ENCODE assay signal across 35 cellular contexts in genomic region chr3:81749285-81749684, GRCh38. TPM values are rescaled to one million over a fixed set of nuclear protein-coding genes. Genes with fewer than 3 reads are reported as not detected.
DNase-seq lines count a peak whose midpoint lies in the region; ATAC-seq, FAIRE-seq and TF ChIP-seq lines count a peak whose summit lies in the region.
"Had no signal": no experiment of that assay in that cellular context is flagged by ENCODE, and none has a peak within 500 bp of the region (broad histone marks: within the 10 kb centered on the region; RNA-seq: fewer than 3 reads in every experiment).

No MANE protein-coding gene starts in this region.

- peaks cover 2% of the 10 kb centered on the region; the same call in 1 of the 3 replicates for H3K9me3 Mint-ChIP-seq in GM23338
- peaks cover 4% of the 10 kb centered on the region for H3K9me3 Mint-ChIP-seq in osteocyte (ENCODE audit: unreplicated experiment)
- H3K9me3 Mint-ChIP-seq: activated CD4-positive, alpha-beta T cell treated with anti-CD3 and anti-CD28 coated beads, Interleukin-2, amount 10 ng/mL, durations not matched to agents 24 days and 14 days; activated naive CD8-positive, alpha-beta T cell treated with anti-CD3 and anti-CD28 coated beads for 36 hours; immature natural killer cell had no signal

- H3K36me3 Mint-ChIP-seq in GM23338 (ENCODE audit: low read depth) = peaks cover 6% of the 10 kb centered on the region; the same call in 2 of the 3 replicates
- H3K36me3 Mint-ChIP-seq in osteocyte (ENCODE audit: unreplicated experiment) = peaks cover 10% of the 10 kb centered on the region

- H3K4me1 ChIP-seq in GM23338 (ENCODE audit: insufficient read depth) = no peaks in the 10 kb centered on the region
- H3K4me1 ChIP-seq: parathyroid adenoma had no signal

- H3K27ac ChIP-seq in GM23338 (ENCODE audit: low read depth) = no peak overlapping the region
- H3K27ac ChIP-seq: ascending aorta, gastroesophageal sphincter, parathyroid adenoma, right atrium auricular region, spleen, upper lobe of right lung had no signal

- no peak overlapping the region for H3K4me3 Mint-ChIP-seq in GM23338
- H3K4me3 Mint-ChIP-seq in osteocyte (ENCODE audit: unreplicated experiment) = no peak overlapping the region
- H3K4me3 Mint-ChIP-seq: activated CD4-positive, alpha-beta T cell treated with anti-CD3 and anti-CD28 coated beads, Interleukin-2, amount 10 ng/mL, durations not matched to agents 24 days and 14 days; activated naive CD8-positive, alpha-beta T cell treated with anti-CD3 and anti-CD28 coated beads for 36 hours; CD14-positive monocyte; H9; immature natural killer cell; WTC11 had no signal

- no peaks in the 10 kb centered on the region for H3K9me2 ChIP-seq in GM23338 (ENCODE audit: insufficient read depth)

- H3F3A ChIP-seq in GM23338 (replicated peaks; ENCODE audit: low read depth) = no peaks in the 10 kb centered on the region

- H3K27ac Mint-ChIP-seq in GM23338 = no peak overlapping the region
- peak overlapping the region; percentile 10 for H3K27ac Mint-ChIP-seq in osteocyte (ENCODE audit: unreplicated experiment)
- H3K27ac Mint-ChIP-seq: activated CD4-positive, alpha-beta T cell treated with anti-CD3 and anti-CD28 coated beads, Interleukin-2, amount 10 ng/mL, durations not matched to agents 24 days and 14 days; activated naive CD8-positive, alpha-beta T cell treated with anti-CD3 and anti-CD28 coated beads for 36 hours; CD14-positive monocyte; immature natural killer cell; WTC11 had no signal

- no peak for TF ChIP-seq CTCF in GM23338 (conservative IDR thresholded peaks at IDR 0.05; ENCODE audit: low read depth in 2 of 2)
- no peak for TF ChIP-seq CTCF in osteocyte (IDR thresholded peaks at IDR 0.05)

- no peaks in the 10 kb centered on the region for H3K27me3 ChIP-seq in GM23338 (ENCODE audit: insufficient read depth)
- H3K27me3 ChIP-seq: ascending aorta, gastroesophageal sphincter, right atrium auricular region, spleen, upper lobe of right lung had no signal

- H3K4me3 ChIP-seq in GM23338 = no peak overlapping the region
- H3K4me3 ChIP-seq: ascending aorta, gastroesophageal sphincter, right atrium auricular region, spleen, upper lobe of right lung had no signal

- H2AFZ ChIP-seq in GM23338 = no peak overlapping the region
- H2AFZ ChIP-seq: parathyroid adenoma had no signal

- DNase-seq in GM23338 (ENCODE audit: low spot score) (peak; percentile 44), NCI-H226 (peak; percentile 77), fibroblast of peridontal ligament (ENCODE audit: extremely low read depth) (peak; percentile 29), osteocyte (ENCODE audit: extremely low spot score, unreplicated experiment) (no peak), urothelium cell line (ENCODE audit: low spot score) (no peak), foreskin melanocyte (no peak)
- DNase-seq: activated CD4-positive, alpha-beta T cell treated with anti-CD3 and anti-CD28 coated beads, Interleukin-2, amount 10 ng/mL, durations not matched to agents 24 days and 14 days; activated effector memory CD4-positive, alpha-beta T cell treated with Interleukin-2 at 50 U/mL for 16 hours; activated naive CD8-positive, alpha-beta T cell treated with anti-CD3 and anti-CD28 coated beads for 36 hours; Caco-2; caudate nucleus; cortex of kidney; H9; hypothalamus; immature natural killer cell; left colon; NCI-H1092; NCI-H1694; NCI-H446 treated with DMSO at 0.1 percent for 48 hours; NCI-H82; RPMI8226; spleen; stimulated activated CD4-positive, alpha-beta T cell treated with anti-CD3 and anti-CD28 coated beads, Interleukin-2, amount 100 ng/mL, for 24 hours; stimulated activated naive CD8-positive, alpha-beta T cell treated with anti-CD3 and anti-CD28 coated beads, Interleukin-15, Interleukin-2, amounts not matched to agents 100 U/mL and 50 U/mL, for 24 hours; T-helper 1 cell; upper lobe of right lung had no signal

- FAIRE-seq in urothelium cell line (lab: Jason Lieb, UNC) = no peak

- H3K36me3 ChIP-seq in GM23338 (ENCODE audit: insufficient read depth) = no peaks in the 10 kb centered on the region
- H3K36me3 ChIP-seq: ascending aorta, upper lobe of right lung had no signal

- no peaks in the 10 kb centered on the region for H3K79me2 ChIP-seq in GM23338 (replicated peaks; ENCODE audit: insufficient read depth)

- H3K4me1 Mint-ChIP-seq in GM23338 (peaks cover 6% of the 10 kb centered on the region; the same call in 1 of the 3 replicates), osteocyte (ENCODE audit: unreplicated experiment) (peaks cover 37% of the 10 kb centered on the region)

- H3K27me3 Mint-ChIP-seq in GM23338 (ENCODE audit: insufficient read depth, low read depth, poor library complexity) (no peaks in the 10 kb centered on the region), osteocyte (ENCODE audit: unreplicated experiment) (no peaks in the 10 kb centered on the region)
- H3K27me3 Mint-ChIP-seq: activated CD4-positive, alpha-beta T cell treated with anti-CD3 and anti-CD28 coated beads, Interleukin-2, amount 10 ng/mL, durations not matched to agents 24 days and 14 days; activated naive CD8-positive, alpha-beta T cell treated with anti-CD3 and anti-CD28 coated beads for 36 hours had no signal

- ATAC-seq in GM23338 = no peak
- no peak for ATAC-seq in GM18861 (IDR thresholded peaks at IDR 0.05; ENCODE audit: unreplicated experiment)
- ATAC-seq in HG03460 (IDR thresholded peaks at IDR 0.05; ENCODE audit: unreplicated experiment) = no peak
- ATAC-seq: esophagus mucosa; gastroesophageal sphincter; left colon; stimulated activated naive CD8-positive, alpha-beta T cell treated with anti-CD3 and anti-CD28 coated beads, Interleukin-15, Interleukin-2, amounts not matched to agents 100 U/mL and 50 U/mL, for 24 hours; upper lobe of right lung; WTC11 had no signal

- no peak overlapping the region for H3K4me2 ChIP-seq in GM23338

- no peaks in the 10 kb centered on the region for H4K20me1 ChIP-seq in GM23338 (replicated peaks; ENCODE audit: insufficient read depth)

TF ChIP-seq in GM23338, 12 proteins besides CTCF, POLR2A, EP300 and RAD21:
- TF ChIP-seq CREB1 (CRISPR knock-in tag; IDR thresholded peaks at IDR 0.05; ENCODE audit: low read depth) = no peak
- TF ChIP-seq ZNF462 (CRISPR knock-in tag; IDR thresholded peaks at IDR 0.05) = no peak

RNA-seq across cellular contexts. Expression of gene GBE1, which starts 12.2 kb away (rescaled TPM):
- total RNA-seq in GM23338 (2014; rRNA removed; shearing (Covaris generic)) = 12.2 and 18.7 TPM in 2 replicates
- 4.5 and 6.4 TPM in 2 replicates for polyA plus RNA-seq in GM23338 (2016; fragmentation: Nextera tagmentation; extraction: Ambion mirVana)
- total RNA-seq in osteocyte = 39.2 and 39.8 TPM in 2 replicates

Comparison
In these comparisons a context has a peak if more than half of its experiments do, and no peak if none do; other contexts are left out.
1. DNase-seq: peak in GM23338 (single experiment), NCI-H226 (single experiment) and fibroblast of peridontal ligament (single experiment); none in osteocyte (single experiment), urothelium cell line (single experiment) and foreskin melanocyte (single experiment).